1 cellular context compared by ENCODE assay signal in the genomic region with DNA sequence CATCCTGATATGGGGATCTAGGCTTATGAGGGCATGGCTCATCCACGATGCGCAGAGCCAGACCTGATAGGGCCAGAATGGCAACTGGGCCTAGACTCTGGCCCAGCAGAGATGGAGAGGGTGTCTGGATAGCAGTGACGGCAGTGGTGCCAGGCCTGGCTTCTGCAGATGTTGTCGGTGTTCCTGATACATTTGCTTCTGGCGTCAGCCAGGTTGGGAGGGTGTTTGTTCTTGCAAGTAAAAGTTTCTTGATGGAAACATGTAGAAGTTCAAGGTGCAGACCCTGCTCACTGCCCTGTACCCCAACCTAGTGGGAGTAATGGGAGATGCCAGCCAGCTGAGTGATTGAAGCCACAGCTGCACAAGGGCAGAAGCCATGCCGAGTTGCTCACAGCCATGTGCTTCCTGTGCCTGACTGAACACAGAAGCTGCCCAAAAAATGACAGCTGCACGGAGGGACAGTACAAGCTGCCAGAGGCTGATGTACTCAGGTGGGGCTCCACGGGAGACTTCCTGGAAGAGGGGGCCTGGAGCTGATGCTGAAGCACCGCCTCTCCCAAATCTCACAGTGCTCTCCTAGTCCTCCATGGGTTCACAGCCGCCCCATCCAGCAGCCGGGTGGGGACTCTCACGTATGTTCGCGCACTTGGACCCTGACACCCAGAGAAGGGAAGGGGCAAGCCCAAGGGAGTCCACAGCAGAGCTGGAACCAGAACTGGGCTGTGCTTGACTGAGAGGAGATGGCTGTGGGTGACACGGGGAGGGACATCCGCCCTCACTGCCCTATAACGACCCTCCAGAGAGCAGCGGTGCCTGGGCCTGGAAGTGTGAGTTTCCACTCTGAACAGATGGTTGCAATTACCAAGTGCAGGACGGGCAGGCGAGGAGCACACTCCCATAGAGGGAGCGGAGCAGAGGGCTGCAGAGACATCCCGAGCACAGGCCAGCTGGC.
TF ChIP-seq lines count a peak whose summit lies in the region.

No MANE protein-coding gene starts in this region.

TF ChIP-seq in WTC11, 78 proteins besides CTCF, POLR2A, EP300 and RAD21 (continued from another document):
- TF ChIP-seq, protein P1, sequence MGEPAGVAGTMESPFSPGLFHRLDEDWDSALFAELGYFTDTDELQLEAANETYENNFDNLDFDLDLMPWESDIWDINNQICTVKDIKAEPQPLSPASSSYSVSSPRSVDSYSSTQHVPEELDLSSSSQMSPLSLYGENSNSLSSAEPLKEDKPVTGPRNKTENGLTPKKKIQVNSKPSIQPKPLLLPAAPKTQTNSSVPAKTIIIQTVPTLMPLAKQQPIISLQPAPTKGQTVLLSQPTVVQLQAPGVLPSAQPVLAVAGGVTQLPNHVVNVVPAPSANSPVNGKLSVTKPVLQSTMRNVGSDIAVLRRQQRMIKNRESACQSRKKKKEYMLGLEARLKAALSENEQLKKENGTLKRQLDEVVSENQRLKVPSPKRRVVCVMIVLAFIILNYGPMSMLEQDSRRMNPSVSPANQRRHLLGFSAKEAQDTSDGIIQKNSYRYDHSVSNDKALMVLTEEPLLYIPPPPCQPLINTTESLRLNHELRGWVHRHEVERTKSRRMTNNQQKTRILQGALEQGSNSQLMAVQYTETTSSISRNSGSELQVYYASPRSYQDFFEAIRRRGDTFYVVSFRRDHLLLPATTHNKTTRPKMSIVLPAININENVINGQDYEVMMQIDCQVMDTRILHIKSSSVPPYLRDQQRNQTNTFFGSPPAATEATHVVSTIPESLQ (CRISPR knock-in tag; IDR thresholded peaks at IDR 0.05), result no peak
- TF ChIP-seq, protein P2, sequence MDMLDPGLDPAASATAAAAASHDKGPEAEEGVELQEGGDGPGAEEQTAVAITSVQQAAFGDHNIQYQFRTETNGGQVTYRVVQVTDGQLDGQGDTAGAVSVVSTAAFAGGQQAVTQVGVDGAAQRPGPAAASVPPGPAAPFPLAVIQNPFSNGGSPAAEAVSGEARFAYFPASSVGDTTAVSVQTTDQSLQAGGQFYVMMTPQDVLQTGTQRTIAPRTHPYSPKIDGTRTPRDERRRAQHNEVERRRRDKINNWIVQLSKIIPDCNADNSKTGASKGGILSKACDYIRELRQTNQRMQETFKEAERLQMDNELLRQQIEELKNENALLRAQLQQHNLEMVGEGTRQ (CRISPR knock-in tag; IDR thresholded peaks at IDR 0.05), result no peak
- TF ChIP-seq, protein P3, sequence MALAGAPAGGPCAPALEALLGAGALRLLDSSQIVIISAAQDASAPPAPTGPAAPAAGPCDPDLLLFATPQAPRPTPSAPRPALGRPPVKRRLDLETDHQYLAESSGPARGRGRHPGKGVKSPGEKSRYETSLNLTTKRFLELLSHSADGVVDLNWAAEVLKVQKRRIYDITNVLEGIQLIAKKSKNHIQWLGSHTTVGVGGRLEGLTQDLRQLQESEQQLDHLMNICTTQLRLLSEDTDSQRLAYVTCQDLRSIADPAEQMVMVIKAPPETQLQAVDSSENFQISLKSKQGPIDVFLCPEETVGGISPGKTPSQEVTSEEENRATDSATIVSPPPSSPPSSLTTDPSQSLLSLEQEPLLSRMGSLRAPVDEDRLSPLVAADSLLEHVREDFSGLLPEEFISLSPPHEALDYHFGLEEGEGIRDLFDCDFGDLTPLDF (CRISPR knock-in tag; IDR thresholded peaks at IDR 0.05), result no peak
